16 cellular contexts compared by ENCODE assay signal in genomic region chr3:156630081-156630772, GRCh38. TPM values are rescaled to one million over a fixed set of nuclear protein-coding genes. Genes with fewer than 3 reads are reported as not detected.
DNase-seq lines count a peak whose midpoint lies in the region; ATAC-seq and TF ChIP-seq lines count a peak whose summit lies in the region.
"Had no signal": no experiment of that assay in that cellular context is flagged by ENCODE, and none has a peak within 500 bp of the region (broad histone marks: within the 10 kb centered on the region; RNA-seq: fewer than 3 reads in every experiment).

No MANE protein-coding gene starts in this region.

- peaks cover 16% of the 10 kb centered on the region for H3K4me1 Mint-ChIP-seq in MCF 10A (ENCODE audit: insufficient read depth, unreplicated experiment)

- no peak overlapping the region for H3K27ac ChIP-seq in breast epithelium
- H3K27ac ChIP-seq: colonic mucosa, right atrium auricular region, SK-N-MC had no signal

- no peaks in the 10 kb centered on the region for H3K9me3 Mint-ChIP-seq in MCF 10A (ENCODE audit: unreplicated experiment)
- H3K9me3 Mint-ChIP-seq: memory B cell had no signal

- H3K36me3 Mint-ChIP-seq in MCF 10A (ENCODE audit: insufficient read depth, unreplicated experiment): no peaks in the 10 kb centered on the region
- H3K36me3 Mint-ChIP-seq: memory B cell had no signal

- intact Hi-C loops in MCF 10A (cut with micrococcal nuclease): no loop called here
- intact Hi-C loops in breast epithelium (cut with DNase I; ENCODE audit: low total_unique reads): no loop called here
- intact Hi-C loops in left ventricle myocardium superior (cut with micrococcal nuclease): no loop called here

- BruUV-seq in MCF 10A (replicated peaks; lab: Mats Ljungman, UMichigan): no TSS peak

- H3K4me1 ChIP-seq in breast epithelium: no peaks in the 10 kb centered on the region
- H3K4me1 ChIP-seq: colonic mucosa, right atrium auricular region had no signal

- POLR2A ChIA-PET in MCF 10A (lab: Yijun Ruan, JAX): interaction anchor here (1.3 to 2.1 kb wide), 2 partner anchors 10 to 76 kb away, joined by 4 to 16 read pairs; partner anchors contain the start of gene SSR3

- no peaks in the 10 kb centered on the region for H3K36me3 ChIP-seq in breast epithelium
- H3K36me3 ChIP-seq: colonic mucosa, right atrium auricular region had no signal

- no peak overlapping the region for H3K4me3 Mint-ChIP-seq in MCF 10A (ENCODE audit: unreplicated experiment)
- H3K4me3 Mint-ChIP-seq: memory B cell had no signal

- H3K27ac Mint-ChIP-seq in MCF 10A (ENCODE audit: low read depth, unreplicated experiment): no peak overlapping the region
- H3K27ac Mint-ChIP-seq: memory B cell had no signal

- no peak for TF ChIP-seq POLR2A in breast epithelium (IDR thresholded peaks at IDR 0.05)

- DNase-seq in MCF 10A (ENCODE audit: unreplicated experiment) (peak; percentile 60), breast epithelium (ENCODE audit: low spot score in 2 of 2) (no peak), NCI-H748 (lab: John Stamatoyannopoulos, UW; ENCODE audit: unreplicated experiment) (peak; percentile 70), fibroblast of the aortic adventitia (ENCODE audit: low read depth) (peak; percentile 25), left ventricle myocardium superior (no peak), OCI-M2 (lab: John Stamatoyannopoulos, UW; ENCODE audit: unreplicated experiment) (no peak)
- DNase-seq: activated CD4-positive, alpha-beta T cell treated with anti-CD3 and anti-CD28 coated beads for 48 hours; activated effector memory CD4-positive, alpha-beta T cell treated with Interleukin-2 at 50 U/mL for 16 hours; colonic mucosa; GOT3; NCI-H1694 treated with DMSO at 0.1 percent for 48 hours had no signal

- ATAC-seq in GM18520 (IDR thresholded peaks at IDR 0.05; ENCODE audit: unreplicated experiment) (no peak), left ventricle myocardium superior (no peak), HG03175 (IDR thresholded peaks at IDR 0.05; ENCODE audit: unreplicated experiment) (no peak)

- H3K4me3 ChIP-seq in breast epithelium (no peak overlapping the region), fibroblast of the aortic adventitia (ENCODE audit: low read depth, low read length) (no peak overlapping the region)
- H3K4me3 ChIP-seq: colonic mucosa, right atrium auricular region, SK-N-MC had no signal

- H3K9me3 ChIP-seq in breast epithelium: no peaks in the 10 kb centered on the region
- H3K9me3 ChIP-seq: colonic mucosa, right atrium auricular region had no signal

- TF ChIP-seq CTCF in MCF 10A (IDR thresholded peaks at IDR 0.05; ENCODE audit: unreplicated experiment) (no peak), breast epithelium (IDR thresholded peaks at IDR 0.05) (no peak), fibroblast of the aortic adventitia (IDR thresholded peaks at IDR 0.05; ENCODE audit: insufficient read depth, low read length) (no peak)

- H3K27me3 ChIP-seq in breast epithelium: no peaks in the 10 kb centered on the region
- H3K27me3 ChIP-seq: colonic mucosa, right atrium auricular region had no signal

- H3K27me3 Mint-ChIP-seq in MCF 10A (ENCODE audit: insufficient read depth, unreplicated experiment): no peaks in the 10 kb centered on the region
- H3K27me3 Mint-ChIP-seq: memory B cell had no signal

- CTCF ChIA-PET in MCF 10A (lab: Yijun Ruan, JAX): interaction anchor here (0.6 to 1.1 kb wide), 4 partner anchors 27 to 825 kb away, joined by 3 read pairs; no protein-coding TSS in a partner anchor

RNA-seq across cellular contexts. Expression of gene TIPARP, which starts 44.2 kb away (rescaled TPM):
- total RNA-seq in MCF 10A (2022) (41.6 and 50.0 TPM in 2 replicates), breast epithelium (100 to 1,000 TPM in 1 of 3 donors, 10 to 100 TPM in 2; 28.5 to 103 (median 45.1) TPM), fibroblast of the aortic adventitia (ENCODE audit: low replicate concordance) (26.1 and 67.1 TPM in 2 replicates), left ventricle myocardium superior (28.2 TPM)

Comparison
In these comparisons a context has a peak if more than half of its experiments do, and no peak if none do; other contexts are left out.
1. DNase-seq: peak in MCF 10A (single experiment), NCI-H748 (single experiment) and fibroblast of the aortic adventitia (single experiment); none in breast epithelium (0 of 2), left ventricle myocardium superior (single experiment) and OCI-M2 (single experiment).